Comparison of ENCODE assay signal across 8 cellular contexts in the genomic region with DNA sequence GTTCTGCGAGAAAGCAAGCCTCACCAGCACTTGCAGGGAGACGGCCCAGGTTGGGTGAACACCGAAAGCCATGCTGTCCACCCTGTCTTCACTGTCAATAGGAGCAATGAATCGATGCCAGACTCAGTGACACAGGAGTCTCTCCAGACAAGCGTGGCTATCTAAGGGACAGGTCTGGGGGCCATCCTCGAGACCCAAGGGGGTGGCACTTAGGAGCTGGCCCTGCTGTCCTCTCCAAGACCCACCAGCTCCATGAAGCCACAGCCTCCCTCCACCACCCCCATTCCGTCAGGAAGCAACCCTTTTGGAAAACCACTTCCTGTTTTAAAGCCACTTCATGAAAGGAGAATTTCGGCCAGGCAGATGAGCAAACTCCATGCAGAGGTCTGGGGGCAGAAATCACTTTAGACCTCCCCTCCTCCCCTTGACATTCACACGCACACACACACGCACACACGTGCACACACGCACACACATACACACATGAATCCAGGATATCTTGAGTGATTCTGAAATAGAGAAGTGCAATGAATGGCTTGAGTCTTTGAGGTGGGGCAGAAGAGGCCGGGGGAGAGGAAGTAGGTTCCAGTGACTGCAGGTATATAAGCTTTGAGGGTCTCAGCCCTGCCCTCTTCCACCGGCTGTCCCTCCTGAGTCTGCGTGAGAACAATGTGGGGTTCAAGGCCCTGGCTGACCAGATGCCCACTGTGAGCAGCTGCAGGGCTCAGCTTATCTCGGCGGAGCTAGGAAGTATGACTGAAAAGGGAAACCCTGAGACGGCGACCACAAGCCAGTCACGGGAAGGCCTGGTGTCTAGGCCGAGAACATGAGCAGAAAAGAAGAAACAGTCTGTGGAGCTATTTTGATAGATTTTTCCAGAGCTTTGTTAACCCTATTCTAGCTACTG. TPM values are rescaled to one million over a fixed set of nuclear protein-coding genes. Genes with fewer than 3 reads are reported as not detected.
DNase-seq lines count a peak whose midpoint lies in the region; ATAC-seq and TF ChIP-seq lines count a peak whose summit lies in the region.

No MANE protein-coding gene starts in this region.

- peak overlapping the region; percentile 51 for H3K18ac ChIP-seq in mesendoderm (ENCODE audit: low read length)

- no peaks in the 10 kb centered on the region for H3F3A ChIP-seq in PC-3 (ENCODE audit: low read length, unreplicated experiment)

- H3K9me3 Mint-ChIP-seq in activated naive CD4-positive, alpha-beta T cell treated with anti-CD3 and anti-CD28 coated beads, Interleukin-2, amount 50 U/mL, for 72 hours: no peaks in the 10 kb centered on the region
- no peaks in the 10 kb centered on the region for H3K9me3 Mint-ChIP-seq in Calu3 (ENCODE audit: low read depth, unreplicated experiment)

- H3K9ac ChIP-seq in PC-3 (ENCODE audit: low read length) (peak overlapping the region; percentile 33; the same call in 1 of the 2 replicates), mesendoderm (ENCODE audit: low read length) (no peak overlapping the region)

- peak overlapping the region; percentile 63 for H3K4ac ChIP-seq in mesendoderm (ENCODE audit: low read depth, low read length)

- peak overlapping the region; percentile 57 for H3K56ac ChIP-seq in mesendoderm (ENCODE audit: low read length)

- no peak overlapping the region for H4K5ac ChIP-seq in mesendoderm (ENCODE audit: low read length)

- peak; percentile 23 for DNase-seq in PC-3
- peak; percentile 57 to 74 for DNase-seq in activated naive CD4-positive, alpha-beta T cell treated with anti-CD3 and anti-CD28 coated beads, Interleukin-2, amount 50 U/mL, for 72 hours (ENCODE audit: low spot score in 2 of 2)
- DNase-seq in mesendoderm: no peak
- no peak for DNase-seq in Calu3
- no peak for DNase-seq in NCI-H69 (lab: John Stamatoyannopoulos, UW)
- no peak for DNase-seq in HAP-1 (ENCODE audit: low spot score in 2 of 2)

- in situ Hi-C loops in HAP-1 (cut with MboI; ENCODE audit: low sequenced_read_pairs): no loop called here

- H2AFZ ChIP-seq in PC-3 (ENCODE audit: low read length): no peak overlapping the region

- ATAC-seq in GM18861 (IDR thresholded peaks at IDR 0.05; ENCODE audit: unreplicated experiment) (peak; percentile 60), HG02870 (IDR thresholded peaks at IDR 0.05; ENCODE audit: unreplicated experiment) (peak; percentile 60), PC-3 (peak; percentile 7; the same call in 1 of the 2 replicates)
- peak; percentile 69 to 74 for ATAC-seq in activated naive CD4-positive, alpha-beta T cell treated with anti-CD3 and anti-CD28 coated beads, Interleukin-2, amount 50 U/mL, for 72 hours

- H3K4me3 Mint-ChIP-seq in Calu3 (ENCODE audit: low read depth, unreplicated experiment): no peak overlapping the region

- no TSS peak for BruUV-seq in PC-3 (replicated peaks; lab: Mats Ljungman, UMichigan)
- BruUV-seq in Calu3 (replicated peaks; lab: Mats Ljungman, UMichigan): no TSS peak

- TF ChIP-seq CTCF in PC-3 (conservative IDR thresholded peaks at IDR 0.05; ENCODE audit: low read depth, low read length) (no peak), Calu3 (IDR thresholded peaks at IDR 0.05; ENCODE audit: unreplicated experiment) (no peak)

- POLR2A ChIA-PET in PC-3 (lab: Charles Lee; ENCODE audit: unreplicated experiment): interaction anchor here (0.6 kb wide), 1 partner anchor 25 kb away, joined by 4 read pairs; a partner anchor contains a TSS

- H4K20me1 ChIP-seq in PC-3 (ENCODE audit: low read length): no peaks in the 10 kb centered on the region

- H3K36me3 ChIP-seq in PC-3 (ENCODE audit: low read depth, low read length) (no peaks in the 10 kb centered on the region), mesendoderm (ENCODE audit: control insufficient read depth, insufficient read depth, low read length) (no peaks in the 10 kb centered on the region), HAP-1 (replicated peaks) (peaks cover 17% of the 10 kb centered on the region)

- no peaks in the 10 kb centered on the region for H3K79me2 ChIP-seq in PC-3 (ENCODE audit: low read length)
- H3K79me2 ChIP-seq in mesendoderm (ENCODE audit: control insufficient read depth, insufficient read depth, low read length): no peaks in the 10 kb centered on the region

- peak overlapping the region; percentile 94 to 95 for H3K27ac Mint-ChIP-seq in activated naive CD4-positive, alpha-beta T cell treated with anti-CD3 and anti-CD28 coated beads, Interleukin-2, amount 50 U/mL, for 72 hours
- H3K27ac Mint-ChIP-seq in Calu3 (ENCODE audit: unreplicated experiment): no peak overlapping the region

- H4K8ac ChIP-seq in mesendoderm (ENCODE audit: low read depth, low read length): no peak overlapping the region

- intact Hi-C loops in PC-3 (cut with micrococcal nuclease): no loop called here
- intact Hi-C loops in Calu3 (cut with micrococcal nuclease; ENCODE audit: unreplicated experiment): no loop called here

- no peak overlapping the region for H3K4me3 ChIP-seq in PC-3 (ENCODE audit: low read length)
- H3K4me3 ChIP-seq in mesendoderm (ENCODE audit: low read length): no peak overlapping the region
- H3K4me3 ChIP-seq in HAP-1: no peak overlapping the region

- no peaks in the 10 kb centered on the region for H3K4me1 Mint-ChIP-seq in Calu3 (ENCODE audit: low read depth, unreplicated experiment)

- H3K9me2 ChIP-seq in PC-3 (replicated peaks; ENCODE audit: low read length): no peaks in the 10 kb centered on the region

- H2BK15ac ChIP-seq in mesendoderm (replicated peaks; ENCODE audit: low read depth): no peak overlapping the region

- H2BK120ac ChIP-seq in mesendoderm (ENCODE audit: low read depth, low read length): no peak overlapping the region

- no CpG with 5 or more reads among the region's 21 CpGs for WGBS in mesendoderm (ENCODE audit: extremely low coverage, insufficient coverage, low lambda C conversion rate)

- peaks cover 28 to 39% of the 10 kb centered on the region in 2 donors for H3K36me3 Mint-ChIP-seq in activated naive CD4-positive, alpha-beta T cell treated with anti-CD3 and anti-CD28 coated beads, Interleukin-2, amount 50 U/mL, for 72 hours
- H3K36me3 Mint-ChIP-seq in Calu3 (ENCODE audit: insufficient read depth, unreplicated experiment): no peaks in the 10 kb centered on the region

- no peaks in the 10 kb centered on the region for H3K27me3 ChIP-seq in PC-3 (ENCODE audit: low read length)
- H3K27me3 ChIP-seq in mesendoderm (ENCODE audit: insufficient read depth, low read length, poor library complexity): no peaks in the 10 kb centered on the region
- no peaks in the 10 kb centered on the region for H3K27me3 ChIP-seq in HAP-1 (ENCODE audit: low read depth)

- H3K27ac ChIP-seq in PC-3 (ENCODE audit: low read length) (peak overlapping the region; percentile 84), mesendoderm (ENCODE audit: low read depth, low read length) (no peak overlapping the region)

- H3K79me1 ChIP-seq in mesendoderm (ENCODE audit: low read length): no peaks in the 10 kb centered on the region

- H3K4me1 ChIP-seq in PC-3 (ENCODE audit: insufficient read depth, low read length) (peaks cover 29% of the 10 kb centered on the region), mesendoderm (ENCODE audit: control insufficient read depth, low read depth, low read length) (peaks cover 7% of the 10 kb centered on the region), HAP-1 (no peaks in the 10 kb centered on the region)

- CTCF ChIA-PET in PC-3 (lab: Charles Lee) (no interaction called here), Calu3 (lab: Charles Lee) (interaction anchor here (0.6 kb wide), 1 partner anchor 1073 kb away, joined by 6 read pairs; no protein-coding TSS in a partner anchor)

- H2AK5ac ChIP-seq in mesendoderm (ENCODE audit: low read length): no peak overlapping the region

- peak overlapping the region; percentile 33 for H3K4me2 ChIP-seq in PC-3 (ENCODE audit: low read length)
- no peak overlapping the region for H3K4me2 ChIP-seq in mesendoderm (ENCODE audit: low read length)

- peak overlapping the region; percentile 66 for H3K23ac ChIP-seq in mesendoderm (ENCODE audit: low read length)

- no peaks in the 10 kb centered on the region for H3K27me3 Mint-ChIP-seq in Calu3 (ENCODE audit: unreplicated experiment)

- H2BK5ac ChIP-seq in mesendoderm (ENCODE audit: low read length): no peak overlapping the region

- H3K9me3 ChIP-seq in PC-3 (ENCODE audit: low read length) (no peaks in the 10 kb centered on the region), HAP-1 (no peaks in the 10 kb centered on the region)

RNA-seq across cellular contexts. Expression of a gene that starts 25.0 kb away (rescaled TPM):
- total RNA-seq in PC-3 (2014; rRNA removed): 22.0 and 27.6 TPM in 2 replicates
- 100 to 1,000 TPM; 183 to 251 TPM for total RNA-seq in activated naive CD4-positive, alpha-beta T cell treated with anti-CD3 and anti-CD28 coated beads, Interleukin-2, amount 50 U/mL, for 72 hours
- 10.5 TPM for polyA plus RNA-seq in mesendoderm (2013, experiment 1 of 2)
- polyA plus RNA-seq in mesendoderm (2013, experiment 2 of 2): 10.2 TPM
- total RNA-seq in Calu3 (2022): 8.3 and 10.8 TPM in 2 replicates

Comparison
In these comparisons a context has a peak if more than half of its experiments do, and no peak if none do; other contexts are left out.
1. ATAC-seq: peak in every context shown above with its lines; median percentile 72 in activated naive CD4-positive, alpha-beta T cell treated with anti-CD3 and anti-CD28 coated beads, Interleukin-2, amount 50 U/mL, for 72 hours; 60 in GM18861; 60 in HG02870; 7 in PC-3.
2. DNase-seq: peak in PC-3 (single experiment) and activated naive CD4-positive, alpha-beta T cell treated with anti-CD3 and anti-CD28 coated beads, Interleukin-2, amount 50 U/mL, for 72 hours (2 of 2); none in mesendoderm (single experiment), Calu3 (single experiment), NCI-H69 (single experiment) and HAP-1 (0 of 2).